30 cellular contexts compared by ENCODE assay signal in genomic region chrX:148929686-148930085, GRCh38.
DNase-seq lines count a peak whose midpoint lies in the region; ATAC-seq, FAIRE-seq and TF ChIP-seq lines count a peak whose summit lies in the region.
"Had no signal": no experiment of that assay in that cellular context is flagged by ENCODE, and none has a peak within 500 bp of the region (broad histone marks: within the 10 kb centered on the region; RNA-seq: fewer than 3 reads in every experiment).

No MANE protein-coding gene starts in this region.

- peak; percentile 3 for DNase-seq in AG08396 (ENCODE audit: low spot score)
- peak; percentile 81 for DNase-seq in M059J (ENCODE audit: low read depth)
- peak; percentile 41 for DNase-seq in bronchial epithelial cell (ENCODE audit: low read depth)
- DNase-seq in glomerular visceral epithelial cell (ENCODE audit: extremely low spot score), result peak; percentile 8
- no peak for DNase-seq in NCI-H2107 treated with DMSO at 0.1 percent for 48 hours (lab: John Stamatoyannopoulos, UW; ENCODE audit: unreplicated experiment)
- DNase-seq in ascending aorta (ENCODE audit: low spot score in 2 of 2), result no peak
- DNase-seq in HK-2 (ENCODE audit: unreplicated experiment), result no peak
- DNase-seq: activated CD4-positive, alpha-beta T cell treated with anti-CD3 and anti-CD28 coated beads for 36 hours; activated effector memory CD4-positive, alpha-beta T cell treated with anti-CD3 and anti-CD28 coated beads, Interleukin-2, amount 50 U/mL, for 16 hours; activated naive CD8-positive, alpha-beta T cell treated with anti-CD3 and anti-CD28 coated beads, Interleukin-2, amount 10 ng/mL, durations not matched to agents 7 days and 5 days; Calu3; EL; endodermal cell; hippocampal formation; immature natural killer cell; left ventricle myocardium superior; NCI-H2107; NCI-H524; ovary; Peyer's patch; spleen; stimulated activated CD4-positive, alpha-beta T cell treated with anti-CD3 and anti-CD28 coated beads, Interleukin-2, amount 100 ng/mL, for 48 hours; T-helper 1 cell; upper lobe of right lung had no signal

- intact Hi-C loops in ascending aorta (cut with DNase I), result no loop called here

- no peak overlapping the region for H3K27ac ChIP-seq in ascending aorta
- H3K27ac ChIP-seq: C4-2B, ovary, Peyer's patch, SJSA1, spleen, upper lobe of right lung had no signal

- TF ChIP-seq CTCF in bronchial epithelial cell (IDR thresholded peaks at IDR 0.05; ENCODE audit: insufficient read depth, low read length, severe bottlenecking), result no peak
- no peak for TF ChIP-seq CTCF in ascending aorta (IDR thresholded peaks at IDR 0.05)

- no peak for FAIRE-seq in bronchial epithelial cell (lab: Jason Lieb, UNC)
- FAIRE-seq: TTC549 had no signal

- no peak for ATAC-seq in GM19395 (IDR thresholded peaks at IDR 0.05; ENCODE audit: unreplicated experiment)
- ATAC-seq: activated CD4-positive, alpha-beta T cell treated with anti-CD3 and anti-CD28 coated beads for 36 hours; left ventricle myocardium superior; natural killer cell treated with Interleukin-12 subunit alpha and Interleukin-12 subunit beta and Interleukin-15 and Interleukin-18, amount 100 ng/mL, for 72 hours; stimulated activated effector memory CD8-positive, alpha-beta T cell treated with anti-CD3 and anti-CD28 coated beads, Interleukin-12 subunit alpha, Interleukin-12 subunit beta, amount 100 ng/mL, for 72 hours; upper lobe of right lung had no signal

- H3K4me3 ChIP-seq in bronchial epithelial cell (ENCODE audit: low read depth, low read length) (no peak overlapping the region), ascending aorta (no peak overlapping the region)
- H3K4me3 ChIP-seq: ovary, Peyer's patch, SJSA1, spleen, upper lobe of right lung had no signal

- no peaks in the 10 kb centered on the region for H3K36me3 ChIP-seq in bronchial epithelial cell (ENCODE audit: control insufficient read depth, insufficient read depth, low read length)
- H3K36me3 ChIP-seq in ascending aorta, result no peaks in the 10 kb centered on the region
- H3K36me3 ChIP-seq: ovary, Peyer's patch, SJSA1, spleen, upper lobe of right lung had no signal

- no peaks in the 10 kb centered on the region for H3K9me3 ChIP-seq in ascending aorta
- H3K9me3 ChIP-seq: ovary, Peyer's patch, SJSA1, spleen, upper lobe of right lung had no signal

- H3K27me3 ChIP-seq in bronchial epithelial cell (ENCODE audit: control insufficient read depth, insufficient read depth, low read length), result no peaks in the 10 kb centered on the region
- H3K27me3 ChIP-seq in ascending aorta, result no peaks in the 10 kb centered on the region
- H3K27me3 ChIP-seq: ovary, Peyer's patch, SJSA1, spleen, upper lobe of right lung had no signal

- no peaks in the 10 kb centered on the region for H3K4me1 ChIP-seq in ascending aorta
- H3K4me1 ChIP-seq: Peyer's patch, SJSA1, spleen, upper lobe of right lung had no signal

Comparison
In these comparisons a context has a peak if more than half of its experiments do, and no peak if none do; other contexts are left out.
1. DNase-seq: peak in AG08396 (single experiment), M059J (single experiment), bronchial epithelial cell (single experiment) and glomerular visceral epithelial cell (single experiment); none in NCI-H2107 treated with DMSO at 0.1 percent for 48 hours (single experiment), ascending aorta (0 of 2) and HK-2 (single experiment).